8 cellular contexts compared by ENCODE assay signal in the genomic region with DNA sequence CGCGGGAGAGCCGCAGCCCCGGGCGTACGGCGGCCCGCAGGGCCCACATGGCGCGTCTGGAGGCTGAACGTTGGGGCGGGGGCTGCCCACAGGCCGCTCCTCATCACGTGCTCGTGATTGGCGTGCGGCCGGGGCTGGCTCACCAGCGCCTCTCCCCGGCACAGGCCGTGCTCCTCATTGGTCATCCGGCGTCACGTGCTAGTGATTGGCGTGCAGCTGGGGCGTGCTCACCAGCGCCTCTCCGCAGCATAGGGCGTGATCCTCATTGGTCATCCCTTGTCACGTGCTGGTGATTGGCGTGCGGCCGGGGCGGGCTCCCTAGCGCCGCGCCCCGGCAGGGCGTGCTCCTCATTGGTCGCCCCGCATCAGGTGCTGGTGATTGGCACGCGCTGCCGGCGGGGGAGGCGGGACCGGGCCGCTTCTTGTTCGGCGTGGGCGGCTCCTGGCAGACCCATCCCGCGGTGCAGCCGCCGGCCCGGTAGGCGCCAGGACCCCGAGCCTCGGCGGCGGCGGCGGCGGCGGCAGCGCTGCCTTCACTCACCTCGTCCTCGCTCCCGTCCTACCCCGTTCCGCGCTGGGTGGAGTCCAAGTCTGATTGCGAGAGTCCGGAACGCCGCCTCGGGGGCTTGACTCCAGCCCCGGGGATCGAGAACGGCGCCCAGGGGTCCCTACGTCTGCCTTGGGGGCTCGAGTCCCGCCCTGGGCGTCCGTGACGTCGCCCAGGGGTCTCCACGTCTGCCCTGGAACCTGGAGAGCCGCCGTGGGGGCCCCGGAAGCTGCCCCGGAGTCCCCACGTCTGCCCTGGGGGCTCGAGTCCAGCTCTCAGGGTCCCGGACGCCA. TPM values are rescaled to one million over a fixed set of nuclear protein-coding genes. Genes with fewer than 3 reads are reported as not detected.
DNase-seq lines count a peak whose midpoint lies in the region; ATAC-seq and TF ChIP-seq lines count a peak whose summit lies in the region.

A gene with protein sequence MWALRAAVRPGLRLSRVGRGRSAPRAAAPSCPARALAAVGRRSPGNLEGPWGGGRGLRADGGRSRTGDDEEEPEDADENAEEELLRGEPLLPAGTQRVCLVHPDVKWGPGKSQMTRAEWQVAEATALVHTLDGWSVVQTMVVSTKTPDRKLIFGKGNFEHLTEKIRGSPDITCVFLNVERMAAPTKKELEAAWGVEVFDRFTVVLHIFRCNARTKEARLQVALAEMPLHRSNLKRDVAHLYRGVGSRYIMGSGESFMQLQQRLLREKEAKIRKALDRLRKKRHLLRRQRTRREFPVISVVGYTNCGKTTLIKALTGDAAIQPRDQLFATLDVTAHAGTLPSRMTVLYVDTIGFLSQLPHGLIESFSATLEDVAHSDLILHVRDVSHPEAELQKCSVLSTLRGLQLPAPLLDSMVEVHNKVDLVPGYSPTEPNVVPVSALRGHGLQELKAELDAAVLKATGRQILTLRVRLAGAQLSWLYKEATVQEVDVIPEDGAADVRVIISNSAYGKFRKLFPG (minus strand): TSS at position 58 of the 840 bp plus-strand sequence. CDS start 9 bp downstream, at position 49.

- peak within 1 kb of the TSS; percentile 94 for H3K27ac Mint-ChIP-seq in CD4-positive, alpha-beta T cell
- peak within 1 kb of the TSS; percentile 93 to 100 (median 98) for H3K27ac Mint-ChIP-seq in naive thymus-derived CD4-positive, alpha-beta T cell

- POLR2A ChIA-PET in CD4-positive, alpha-beta T cell (lab: Charles Lee) = no interaction called here
- POLR2A ChIA-PET in naive thymus-derived CD4-positive, alpha-beta T cell (lab: Charles Lee) = no interaction called here

- CTCF ChIA-PET in CD4-positive, alpha-beta T cell (lab: Charles Lee) = no interaction called here
- CTCF ChIA-PET in naive thymus-derived CD4-positive, alpha-beta T cell (lab: Charles Lee) = no interaction called here

- peak within 1 kb of the TSS; percentile 70 for H3K4me3 ChIP-seq in naive thymus-derived CD4-positive, alpha-beta T cell (ENCODE audit: low read length)

- intact Hi-C loops in CD4-positive, alpha-beta T cell (cut with DNase I, micrococcal nuclease) = loop anchor here (2.0 kb wide), 2 partner anchors 36 to 68 kb away; a partner anchor contains a TSS
- intact Hi-C loops in naive thymus-derived CD4-positive, alpha-beta T cell (cut with micrococcal nuclease) = loop anchor here (1.0 to 5.0 kb wide), 11 partner anchors 36 to 1342 kb away; a partner anchor contains a TSS

- no peaks in the 10 kb centered on the region for H3K9me3 ChIP-seq in CD4-positive, alpha-beta T cell (ENCODE audit: control insufficient read depth, low read length)
- no peaks in the 10 kb centered on the region for H3K9me3 ChIP-seq in naive thymus-derived CD4-positive, alpha-beta T cell (ENCODE audit: control insufficient read depth in 2 of 3, low read length in 3 of 3)

- peaks cover 21% of the 10 kb centered on the region for H3K36me3 Mint-ChIP-seq in CD4-positive, alpha-beta T cell (ENCODE audit: low read depth)
- peaks cover 0 to 4% (median 0%) of the 10 kb centered on the region in 5 donors for H3K36me3 Mint-ChIP-seq in naive thymus-derived CD4-positive, alpha-beta T cell

- H3K9me3 Mint-ChIP-seq in CD4-positive, alpha-beta T cell = no peaks in the 10 kb centered on the region
- peaks cover 0 to 10% (median 0%) of the 10 kb centered on the region in 11 donors for H3K9me3 Mint-ChIP-seq in naive thymus-derived CD4-positive, alpha-beta T cell

- H3K27me3 Mint-ChIP-seq in CD4-positive, alpha-beta T cell = peaks cover 4% of the 10 kb centered on the region
- H3K27me3 Mint-ChIP-seq in naive thymus-derived CD4-positive, alpha-beta T cell = peaks cover 0 to 3% (median 0%) of the 10 kb centered on the region in 5 donors

- peak within 1 kb of the TSS; percentile 89 for H3K27ac ChIP-seq in CD4-positive, alpha-beta T cell (ENCODE audit: low read depth, low read length)
- H3K27ac ChIP-seq in naive thymus-derived CD4-positive, alpha-beta T cell (ENCODE audit: low read depth, low read length) = peak within 1 kb of the TSS; percentile 95

- peak; percentile 96 to 99 (median 98) for DNase-seq in CD4-positive, alpha-beta T cell
- DNase-seq in HuH-7 (ENCODE audit: low spot score) = peak; percentile 85
- DNase-seq in activated CD8-positive, alpha-beta memory T cell treated with anti-CD3 and anti-CD28 coated beads, Interleukin-2, amount 50 U/mL, for 1 hour (ENCODE audit: extremely low read depth) = peak; percentile 97
- peak; percentile 93 to 100 (median 99) for DNase-seq in naive thymus-derived CD4-positive, alpha-beta T cell
- peak; percentile 97 for DNase-seq in stimulated activated naive CD8-positive, alpha-beta T cell treated with anti-CD3 and anti-CD28 coated beads, Interleukin-15, Interleukin-2, amounts not matched to agents 100 U/mL and 50 U/mL, for 24 hours
- no peak for DNase-seq in NCI-H1930 (lab: John Stamatoyannopoulos, UW)

- ATAC-seq in CD4-positive, alpha-beta T cell (ENCODE audit: poor library complexity) = peak; percentile 63
- ATAC-seq in GM21423 (IDR thresholded peaks at IDR 0.05; ENCODE audit: unreplicated experiment) (peak; percentile 76), esophagus mucosa (peak; percentile 87)
- ATAC-seq in naive thymus-derived CD4-positive, alpha-beta T cell = peak; percentile 80
- ATAC-seq in stimulated activated naive CD8-positive, alpha-beta T cell treated with anti-CD3 and anti-CD28 coated beads, Interleukin-15, Interleukin-2, amounts not matched to agents 100 U/mL and 50 U/mL, for 24 hours = peak; percentile 83

- TF ChIP-seq CTCF in CD4-positive, alpha-beta T cell (IDR thresholded peaks at IDR 0.05) = no peak

- H3K4me1 ChIP-seq in naive thymus-derived CD4-positive, alpha-beta T cell (ENCODE audit: control insufficient read depth in 2 of 2, insufficient read depth in 2 of 2, low read length in 2 of 2) = peaks cover 15 to 16% of the 10 kb centered on the region in 2 donors

- H3K4me3 Mint-ChIP-seq in CD4-positive, alpha-beta T cell = peak within 1 kb of the TSS; percentile 91
- H3K4me3 Mint-ChIP-seq in naive thymus-derived CD4-positive, alpha-beta T cell = peak within 1 kb of the TSS in 9 of 10 donors; percentile 85 to 98 (median 92)

- no peaks in the 10 kb centered on the region for H3K27me3 ChIP-seq in CD4-positive, alpha-beta T cell (ENCODE audit: control insufficient read depth, insufficient read depth, low read length)
- no peaks in the 10 kb centered on the region for H3K27me3 ChIP-seq in naive thymus-derived CD4-positive, alpha-beta T cell (ENCODE audit: control insufficient read depth in 2 of 2, insufficient read depth in 2 of 2, low read length in 2 of 2)

- peaks cover 34% of the 10 kb centered on the region for H3K4me1 Mint-ChIP-seq in CD4-positive, alpha-beta T cell (ENCODE audit: low read depth)
- H3K4me1 Mint-ChIP-seq in naive thymus-derived CD4-positive, alpha-beta T cell = peaks cover 8 to 34% (median 25%) of the 10 kb centered on the region in 7 donors

- H3K36me3 ChIP-seq in naive thymus-derived CD4-positive, alpha-beta T cell (ENCODE audit: control insufficient read depth in 2 of 3, insufficient read depth in 3 of 3, low read length in 3 of 3) = peaks cover 0 to 30% (median 3%) of the 10 kb centered on the region in 3 experiments

RNA-seq across cellular contexts. Expression of the gene that starts here (rescaled TPM):
- total RNA-seq in CD4-positive, alpha-beta T cell = 10 to 100 TPM; 53.5 to 53.9 TPM
- 35.3 TPM for total RNA-seq in esophagus mucosa
- 10 to 100 TPM; 52.1 to 95.2 (median 75.1) TPM for total RNA-seq in naive thymus-derived CD4-positive, alpha-beta T cell
- polyA plus RNA-seq in naive thymus-derived CD4-positive, alpha-beta T cell = 10 to 100 TPM; 38.9 to 68.0 TPM

Comparison
In these comparisons a context has a peak if more than half of its experiments do, and no peak if none do; other contexts are left out.
1. DNase-seq: peak in CD4-positive, alpha-beta T cell (10 of 10), HuH-7 (single experiment), activated CD8-positive, alpha-beta memory T cell treated with anti-CD3 and anti-CD28 coated beads, Interleukin-2, amount 50 U/mL, for 1 hour (single experiment), naive thymus-derived CD4-positive, alpha-beta T cell (9 of 9) and stimulated activated naive CD8-positive, alpha-beta T cell treated with anti-CD3 and anti-CD28 coated beads, Interleukin-15, Interleukin-2, amounts not matched to agents 100 U/mL and 50 U/mL, for 24 hours (single experiment); none in NCI-H1930 (0 of 2).
2. Peak in every context shown above with its lines, with median percentiles within 50 percentile points of each other: ATAC-seq.